Comparison of ENCODE assay signal across 8 cellular contexts in genomic region chr3:56801597-56802410, GRCh38. TPM values are rescaled to one million over a fixed set of nuclear protein-coding genes. Genes with fewer than 3 reads are reported as not detected.
DNase-seq lines count a peak whose midpoint lies in the region; ATAC-seq and TF ChIP-seq lines count a peak whose summit lies in the region.

Gene ARHGEF3 (minus strand): TSS chr3:56801949. CDS start chr3:56801798, 151 bp downstream.

- H3K27me3 ChIP-seq in NT2/D1 (ENCODE audit: insufficient read depth, insufficient read length): peaks cover 16% of the 10 kb centered on the region

- H3K4me1 ChIP-seq in NT2/D1 (ENCODE audit: insufficient read depth, insufficient read length): peaks cover 4% of the 10 kb centered on the region
- H3K4me1 ChIP-seq in mucosa of descending colon (ENCODE audit: low read depth): peaks cover 14% of the 10 kb centered on the region

- ATAC-seq in GM19328 (IDR thresholded peaks at IDR 0.05; ENCODE audit: unreplicated experiment): peak; percentile 78
- ATAC-seq in HG03520 (IDR thresholded peaks at IDR 0.05; ENCODE audit: unreplicated experiment): peak; percentile 72
- peak; percentile 96 for ATAC-seq in mucosa of descending colon

- intact Hi-C loops in mucosa of descending colon (cut with DNase I, micrococcal nuclease): loop anchor here (10.0 kb wide), 1 partner anchor 183 kb away; no protein-coding TSS in a partner anchor

- no peaks in the 10 kb centered on the region for H3K36me3 ChIP-seq in NT2/D1 (ENCODE audit: insufficient read depth, insufficient read length, low read length)
- H3K36me3 ChIP-seq in mucosa of descending colon (ENCODE audit: low read depth): no peaks in the 10 kb centered on the region

- DNase-seq in CD1c-positive myeloid dendritic cell (ENCODE audit: extremely low spot score): peak; percentile 93
- DNase-seq in NT2/D1 (ENCODE audit: low read depth, low spot score): peak; percentile 79
- peak; percentile 86 for DNase-seq in activated T-cell treated with anti-CD3 and anti-CD28 coated beads for 24 hours (ENCODE audit: low read depth)
- peak; percentile 91 for DNase-seq in epithelial cell of esophagus (ENCODE audit: low read depth)
- peak; percentile 87 to 94 (median 91) for DNase-seq in mucosa of descending colon
- peak; percentile 67 to 77 for DNase-seq in stimulated activated CD8-positive, alpha-beta memory T cell treated with anti-CD3 and anti-CD28 coated beads, Interleukin-4, amount 100 ng/mL, for 4 hours (ENCODE audit: low read depth in 2 of 2, low spot score in 1 of 2)

- no peaks in the 10 kb centered on the region for H3K9me3 ChIP-seq in NT2/D1 (ENCODE audit: insufficient read depth, low read length)
- H3K9me3 ChIP-seq in mucosa of descending colon: no peaks in the 10 kb centered on the region

- peak; percentile 53 for TF ChIP-seq CTCF in epithelial cell of esophagus (IDR thresholded peaks at IDR 0.05; ENCODE audit: insufficient read depth, low read depth, low read length, missing control alignments)
- TF ChIP-seq CTCF in mucosa of descending colon (IDR thresholded peaks at IDR 0.05): peak; percentile 31

- H3K4me3 ChIP-seq in NT2/D1 (ENCODE audit: insufficient read length, low read depth) (peak within 1 kb of the TSS; percentile 77), epithelial cell of esophagus (ENCODE audit: low read length) (peak within 1 kb of the TSS; percentile 72), mucosa of descending colon (peak within 1 kb of the TSS; percentile 28)

- H3K9ac ChIP-seq in NT2/D1 (ENCODE audit: insufficient read length, low read depth): peak within 1 kb of the TSS; percentile 80

RNA-seq across cellular contexts. Expression of gene ARHGEF3, which starts in this region (rescaled TPM):
- total RNA-seq in mucosa of descending colon: 10 to 100 TPM; 10.1 to 34.5 (median 15.5) TPM

Comparison
In these comparisons a context has a peak if more than half of its experiments do, and no peak if none do; other contexts are left out.
1. Peak in every context shown above with its lines: DNase-seq, ATAC-seq and H3K4me3 ChIP-seq.